In genomic region chr1:173669491-173669941, GRCh38 we compare ENCODE assay signal across 8 cellular contexts. TPM values are rescaled to one million over a fixed set of nuclear protein-coding genes. Genes with fewer than 3 reads are reported as not detected.
A peak's percentile ranks its signal among the peaks of the same experiment; 100 is the strongest.
DNase-seq lines count a peak whose midpoint lies in the region; ATAC-seq and TF ChIP-seq lines count a peak whose summit lies in the region.

ANKRD45 (minus strand) TSS chr1:173669851; CDS start chr1:173659418, 10,433 bp downstream.

- H2AK5ac ChIP-seq in neuronal stem cell (ENCODE audit: low read depth, low read length) = no peak within 1 kb of the TSS

- H3K4me3 Mint-ChIP-seq in natural killer cell treated with Interleukin-12 subunit alpha and Interleukin-12 subunit beta and Interleukin-15 and Interleukin-18, amount 100 ng/mL, for 72 hours = no peak within 1 kb of the TSS
- H3K4me3 Mint-ChIP-seq in natural killer cell = no peak within 1 kb of the TSS
- peak within 1 kb of the TSS; percentile 32 for H3K4me3 Mint-ChIP-seq in activated CD8-positive, alpha-beta T cell treated with anti-CD3 and anti-CD28 coated beads for 36 hours

- H3K27ac Mint-ChIP-seq in natural killer cell treated with Interleukin-12 subunit alpha and Interleukin-12 subunit beta and Interleukin-15 and Interleukin-18, amount 100 ng/mL, for 72 hours = no peak within 1 kb of the TSS
- H3K27ac Mint-ChIP-seq in natural killer cell = no peak within 1 kb of the TSS
- no peak within 1 kb of the TSS for H3K27ac Mint-ChIP-seq in activated CD8-positive, alpha-beta T cell treated with anti-CD3 and anti-CD28 coated beads for 36 hours

- H3K9me3 ChIP-seq in neuronal stem cell (replicated peaks in 1 of 2; ENCODE audit: control insufficient read depth in 2 of 2, insufficient read depth in 1 of 2, low read depth in 1 of 2, low read length in 2 of 2) = no peaks in the 10 kb centered on the region

- H4K91ac ChIP-seq in neuronal stem cell (ENCODE audit: low read depth, low read length, poor library complexity) = no peak within 1 kb of the TSS

- H3K36me3 Mint-ChIP-seq in natural killer cell treated with Interleukin-12 subunit alpha and Interleukin-12 subunit beta and Interleukin-15 and Interleukin-18, amount 100 ng/mL, for 72 hours = no peaks in the 10 kb centered on the region
- peaks cover 7% of the 10 kb centered on the region for H3K36me3 Mint-ChIP-seq in natural killer cell
- H3K36me3 Mint-ChIP-seq in activated CD8-positive, alpha-beta T cell treated with anti-CD3 and anti-CD28 coated beads for 36 hours (ENCODE audit: low read depth) = no peaks in the 10 kb centered on the region

- CTCF ChIA-PET in activated CD8-positive, alpha-beta T cell treated with anti-CD3 and anti-CD28 coated beads for 36 hours (lab: Charles Lee) = no interaction called here

- H3K9ac ChIP-seq in neuronal stem cell (ENCODE audit: low read depth, low read length, poor library complexity) = peak within 1 kb of the TSS; percentile 89

- H3K9me3 Mint-ChIP-seq in natural killer cell treated with Interleukin-12 subunit alpha and Interleukin-12 subunit beta and Interleukin-15 and Interleukin-18, amount 100 ng/mL, for 72 hours = no peaks in the 10 kb centered on the region
- no peaks in the 10 kb centered on the region for H3K9me3 Mint-ChIP-seq in natural killer cell
- no peaks in the 10 kb centered on the region for H3K9me3 Mint-ChIP-seq in activated CD8-positive, alpha-beta T cell treated with anti-CD3 and anti-CD28 coated beads for 36 hours

- H3K14ac ChIP-seq in neuronal stem cell (ENCODE audit: low read length) = peak within 1 kb of the TSS; percentile 27

- H3K4me2 ChIP-seq in neuronal stem cell (ENCODE audit: insufficient read depth, low read length, poor library complexity, severe bottlenecking) = peak within 1 kb of the TSS; percentile 78

- no peak within 1 kb of the TSS for H4K8ac ChIP-seq in neuronal stem cell (ENCODE audit: low read depth, low read length)

- no peaks in the 10 kb centered on the region for H3K27me3 ChIP-seq in neuronal stem cell (ENCODE audit: control insufficient read depth in 3 of 3, insufficient read depth in 3 of 3, low read depth in 1 of 3, low read length in 3 of 3)

- POLR2A ChIA-PET in activated CD8-positive, alpha-beta T cell treated with anti-CD3 and anti-CD28 coated beads for 36 hours (lab: Charles Lee) = no interaction called here

- peak within 1 kb of the TSS; percentile 39 for H2BK15ac ChIP-seq in neuronal stem cell (ENCODE audit: low read length)

- peak; percentile 32 to 48 for ATAC-seq in natural killer cell treated with Interleukin-12 subunit alpha and Interleukin-12 subunit beta and Interleukin-15 and Interleukin-18, amount 100 ng/mL, for 72 hours
- ATAC-seq in natural killer cell (no peak), HG03097 (IDR thresholded peaks at IDR 0.05; ENCODE audit: low FRiP score, unreplicated experiment) (no peak)
- peak; percentile 47 for ATAC-seq in activated CD8-positive, alpha-beta T cell treated with anti-CD3 and anti-CD28 coated beads for 36 hours

- DNase-seq in natural killer cell treated with Interleukin-12 subunit alpha and Interleukin-12 subunit beta and Interleukin-15 and Interleukin-18, amount 100 ng/mL, for 72 hours (ENCODE audit: low spot score) = no peak
- DNase-seq in natural killer cell (no peak), fibroblast of villous mesenchyme (ENCODE audit: low read depth) (peak; percentile 14), neuronal stem cell (ENCODE audit: low spot score) (peak; percentile 76), 8988T (no peak), NOMO-1 treated with DMSO at 0.1 percent for 48 hours (lab: John Stamatoyannopoulos, UW; ENCODE audit: unreplicated experiment) (no peak)
- peak; percentile 43 for DNase-seq in activated CD8-positive, alpha-beta T cell treated with anti-CD3 and anti-CD28 coated beads for 36 hours

- H3K18ac ChIP-seq in neuronal stem cell (ENCODE audit: low read length) = peak within 1 kb of the TSS; percentile 93

- H3K4me3 ChIP-seq in fibroblast of villous mesenchyme (ENCODE audit: low read depth, low read length) = peak within 1 kb of the TSS; percentile 24
- H3K4me3 ChIP-seq in neuronal stem cell (ENCODE audit: low read length in 2 of 2) = peak within 1 kb of the TSS; percentile 62 to 82

- H3K4me1 ChIP-seq in neuronal stem cell (ENCODE audit: control insufficient read depth in 2 of 2, insufficient read depth in 1 of 2, low read depth in 1 of 2, low read length in 2 of 2) = peaks cover 4 to 6% of the 10 kb centered on the region in 2 donors

- H2BK5ac ChIP-seq in neuronal stem cell (ENCODE audit: low read length) = peak within 1 kb of the TSS; percentile 27

- H3K36me3 ChIP-seq in neuronal stem cell (replicated peaks in 1 of 2; ENCODE audit: control insufficient read depth in 2 of 2, insufficient read depth in 2 of 2, low read length in 2 of 2) = no peaks in the 10 kb centered on the region

- TF ChIP-seq CTCF in natural killer cell (IDR thresholded peaks at IDR 0.05) = no peak
- no peak for TF ChIP-seq CTCF in activated CD8-positive, alpha-beta T cell treated with anti-CD3 and anti-CD28 coated beads for 36 hours (IDR thresholded peaks at IDR 0.05)
- no peak for TF ChIP-seq CTCF in fibroblast of villous mesenchyme (IDR thresholded peaks at IDR 0.05; ENCODE audit: insufficient read depth, low read depth, low read length)

- no peak within 1 kb of the TSS for H2BK120ac ChIP-seq in neuronal stem cell (ENCODE audit: low read depth, low read length)

- no peak within 1 kb of the TSS for H2BK12ac ChIP-seq in neuronal stem cell (ENCODE audit: low read length)

- WGBS in neuronal stem cell (ENCODE audit: extremely low coverage in 2 of 2, insufficient read length in 2 of 2, insufficient replicate concordance in 1 of 2), 2 donors = no CpG with 5 or more reads among the region's 33 CpGs

- H3K27ac ChIP-seq in neuronal stem cell (replicated peaks; ENCODE audit: low read length) = no peak within 1 kb of the TSS

- intact Hi-C loops in natural killer cell (cut with micrococcal nuclease) = no loop called here
- intact Hi-C loops in activated CD8-positive, alpha-beta T cell treated with anti-CD3 and anti-CD28 coated beads for 36 hours (cut with micrococcal nuclease) = no loop called here

- peaks cover 3 to 5% of the 10 kb centered on the region in 2 donors for H3K4me1 Mint-ChIP-seq in natural killer cell treated with Interleukin-12 subunit alpha and Interleukin-12 subunit beta and Interleukin-15 and Interleukin-18, amount 100 ng/mL, for 72 hours (ENCODE audit: low read depth in 2 of 2)
- peaks cover 6 to 11% of the 10 kb centered on the region in 2 donors for H3K4me1 Mint-ChIP-seq in natural killer cell
- peaks cover 5% of the 10 kb centered on the region for H3K4me1 Mint-ChIP-seq in activated CD8-positive, alpha-beta T cell treated with anti-CD3 and anti-CD28 coated beads for 36 hours (ENCODE audit: low read depth)

- peak within 1 kb of the TSS; percentile 91 for H2AFZ ChIP-seq in neuronal stem cell (ENCODE audit: low read length)

- no peaks in the 10 kb centered on the region for H3K79me1 ChIP-seq in neuronal stem cell (ENCODE audit: low read depth, low read length)

- no peak within 1 kb of the TSS for H3K4ac ChIP-seq in neuronal stem cell (ENCODE audit: low read length)

- H3K23ac ChIP-seq in neuronal stem cell (ENCODE audit: low read depth, low read length, poor library complexity) = no peak within 1 kb of the TSS

- H3K27me3 Mint-ChIP-seq in natural killer cell treated with Interleukin-12 subunit alpha and Interleukin-12 subunit beta and Interleukin-15 and Interleukin-18, amount 100 ng/mL, for 72 hours = peaks cover 35 to 39% of the 10 kb centered on the region in 2 donors
- H3K27me3 Mint-ChIP-seq in natural killer cell (ENCODE audit: low read depth in 2 of 2) = peaks cover 41 to 50% of the 10 kb centered on the region in 2 donors
- peaks cover 21% of the 10 kb centered on the region for H3K27me3 Mint-ChIP-seq in activated CD8-positive, alpha-beta T cell treated with anti-CD3 and anti-CD28 coated beads for 36 hours

RNA-seq across cellular contexts. Expression of gene ANKRD45, which starts in this region (rescaled TPM):
- not detected for total RNA-seq in natural killer cell treated with Interleukin-12 subunit alpha and Interleukin-12 subunit beta and Interleukin-15 and Interleukin-18, amount 100 ng/mL, for 72 hours
- total RNA-seq in natural killer cell (not detected), fibroblast of villous mesenchyme (0.43 TPM in 1 of 2 replicates, not detected in the other)
- total RNA-seq in activated CD8-positive, alpha-beta T cell treated with anti-CD3 and anti-CD28 coated beads for 36 hours = not detected
- polyA plus RNA-seq in neuronal stem cell (2013, experiment 1 of 2) = 4.4 TPM
- 4.8 TPM for polyA plus RNA-seq in neuronal stem cell (2013, experiment 2 of 2)

Comparison
In these comparisons a context has a peak if more than half of its experiments do, and no peak if none do; other contexts are left out.
1. Peak in ATAC-seq in natural killer cell treated with Interleukin-12 subunit alpha and Interleukin-12 subunit beta and Interleukin-15 and Interleukin-18, amount 100 ng/mL, for 72 hours; RNA of the gene not detected or under 1 TPM.
2. Peak in DNase-seq and ATAC-seq in activated CD8-positive, alpha-beta T cell treated with anti-CD3 and anti-CD28 coated beads for 36 hours; RNA of the gene not detected or under 1 TPM.
3. Peak in DNase-seq and H3K4me3 ChIP-seq in fibroblast of villous mesenchyme; RNA of the gene not detected or under 1 TPM.